In genomic region chrX:107542500-107542899, GRCh38 we compare ENCODE assay signal across 9 cellular contexts.
A peak's percentile ranks its signal among the peaks of the same experiment; 100 is the strongest.
DNase-seq lines count a peak whose midpoint lies in the region; ATAC-seq and TF ChIP-seq lines count a peak whose summit lies in the region.
"Had no signal": no experiment of that assay in that cellular context is flagged by ENCODE, and none has a peak within 500 bp of the region (broad histone marks: within the 10 kb centered on the region; RNA-seq: fewer than 3 reads in every experiment).

No MANE protein-coding gene starts in this region.

- no peaks in the 10 kb centered on the region for H3K27me3 ChIP-seq in aorta (ENCODE audit: control insufficient read depth in 1 of 2, insufficient read depth in 2 of 2, low read length in 1 of 2)

- intact Hi-C loops in aorta (cut with DNase I), result no loop called here

- ATAC-seq in aorta (ENCODE audit: low FRiP score), result no peak
- ATAC-seq: naive thymus-derived CD8-positive, alpha-beta T cell had no signal

- no peaks in the 10 kb centered on the region for H3K36me3 ChIP-seq in aorta (ENCODE audit: control insufficient read depth in 1 of 2, insufficient read depth in 2 of 2, low read length in 1 of 2)

- DNase-seq in DMS 273 (lab: John Stamatoyannopoulos, UW; ENCODE audit: unreplicated experiment) (peak; percentile 59), DMS 273 treated with DMSO at 0.1 percent for 48 hours (lab: John Stamatoyannopoulos, UW) (no peak), NCI-H146 treated with DMSO at 0.1 percent for 48 hours (lab: John Stamatoyannopoulos, UW; ENCODE audit: unreplicated experiment) (peak; percentile 58), choroid plexus epithelial cell (ENCODE audit: low read depth) (peak; percentile 46), renal cortical epithelial cell (ENCODE audit: low read depth) (peak; percentile 12), aorta (no peak), coronary artery (ENCODE audit: low spot score) (no peak), NOMO-1 (lab: John Stamatoyannopoulos, UW; ENCODE audit: unreplicated experiment in 2 of 2) (no peak)
- DNase-seq: naive thymus-derived CD8-positive, alpha-beta T cell had no signal

- peak; percentile 42 for TF ChIP-seq CTCF in choroid plexus epithelial cell (conservative IDR thresholded peaks at IDR 0.05; ENCODE audit: low read depth, low read length)
- TF ChIP-seq CTCF in coronary artery (IDR thresholded peaks at IDR 0.05), result no peak

- H3K4me3 ChIP-seq in choroid plexus epithelial cell (ENCODE audit: low read depth, low read length) (no peak overlapping the region), aorta (ENCODE audit: low read length in 2 of 2) (no peak overlapping the region), coronary artery (no peak overlapping the region)

- H3K4me1 ChIP-seq in aorta (ENCODE audit: control insufficient read depth in 1 of 2, insufficient read depth in 2 of 2, low read length in 2 of 2), result no peaks in the 10 kb centered on the region

- no peaks in the 10 kb centered on the region for H3K9me3 ChIP-seq in aorta (ENCODE audit: control insufficient read depth, low read length)

- WGBS in aorta, 2 donors, result 11 to 28% methylated on average over 2 of the region's 2 CpGs

- no peak overlapping the region for H3K27ac ChIP-seq in aorta (ENCODE audit: low read depth in 1 of 2, low read length in 2 of 2)
- H3K27ac ChIP-seq in coronary artery, result no peak overlapping the region

Comparison
In these comparisons a context has a peak if more than half of its experiments do, and no peak if none do; other contexts are left out.
1. DNase-seq: peak in DMS 273 (single experiment), NCI-H146 treated with DMSO at 0.1 percent for 48 hours (single experiment), choroid plexus epithelial cell (single experiment) and renal cortical epithelial cell (single experiment); none in DMS 273 treated with DMSO at 0.1 percent for 48 hours (single experiment), aorta (0 of 2), coronary artery (single experiment) and NOMO-1 (0 of 2).